ENCODE assay signal across 17 cellular contexts in genomic region chr7:132469264-132469663, GRCh38.
"Had no signal": no experiment of that assay in that cellular context is flagged by ENCODE, and none has a peak within 500 bp of the region (broad histone marks: within the 10 kb centered on the region; RNA-seq: fewer than 3 reads in every experiment).

No MANE protein-coding gene starts in this region.

- DNase-seq: activated CD4-positive, alpha-beta memory T cell treated with anti-CD3 and anti-CD28 coated beads for 36 hours; activated CD4-positive, alpha-beta T cell treated with anti-CD3 and anti-CD28 coated beads for 48 hours; activated effector memory CD4-positive, alpha-beta T cell treated with anti-CD3 and anti-CD28 coated beads, Interleukin-2, amount 50 U/mL, for 16 hours; activated naive CD4-positive, alpha-beta T cell treated with anti-CD3 and anti-CD28 coated beads, Interleukin-2, amount 10 ng/mL, durations not matched to agents 7 days and 5 days; amygdala; body of pancreas; caudate nucleus; effector memory CD4-positive, alpha-beta T cell; esophagus squamous epithelium; heart left ventricle; left ventricle myocardium superior; ovary; spleen; stimulated activated CD4-positive, alpha-beta T cell treated with anti-CD3 and anti-CD28 coated beads, Interleukin-4, amount 100 ng/mL, for 1 hour; stimulated activated naive CD4-positive, alpha-beta T cell; T-helper 17 cell; thyroid gland had no signal
